In the genomic region with DNA sequence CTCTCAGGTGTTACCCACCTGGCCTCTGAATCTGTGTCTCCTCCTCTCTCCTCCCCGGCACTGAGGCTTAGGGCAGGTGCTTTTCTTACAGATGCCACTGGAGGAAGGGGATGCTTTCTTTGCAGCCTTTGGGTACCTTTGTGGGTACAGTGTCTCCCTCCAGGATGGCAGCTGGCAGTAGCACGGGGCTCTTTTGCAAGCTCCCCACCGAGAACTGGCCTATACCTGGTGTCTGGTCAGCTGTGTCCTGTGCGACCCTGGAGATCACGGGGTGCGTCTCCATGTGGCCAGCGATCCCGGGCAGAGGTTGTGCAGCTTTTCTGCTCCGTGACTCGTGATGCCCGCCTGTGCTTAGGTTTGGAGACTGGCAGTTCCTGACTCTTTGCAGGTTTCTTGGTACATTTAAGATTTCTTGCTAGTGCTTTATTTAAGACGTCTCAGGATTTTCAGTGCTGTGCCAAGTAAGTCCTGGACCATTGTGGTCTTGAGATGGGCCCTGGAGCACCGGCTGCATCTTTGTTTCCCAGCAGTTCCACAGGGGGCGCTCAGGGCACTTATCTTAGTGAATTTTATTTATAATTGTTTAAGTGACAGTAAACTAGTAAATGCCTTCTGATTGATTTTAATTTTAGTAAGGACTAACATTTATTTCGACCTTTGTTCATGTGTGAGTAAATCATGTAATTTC, we compare ENCODE assay signal across 16 cellular contexts.
DNase-seq lines count a peak whose midpoint lies in the region; ATAC-seq and TF ChIP-seq lines count a peak whose summit lies in the region.
"Had no signal": no experiment of that assay in that cellular context is flagged by ENCODE, and none has a peak within 500 bp of the region (broad histone marks: within the 10 kb centered on the region; RNA-seq: fewer than 3 reads in every experiment).

No MANE protein-coding gene starts in this region.

- ATAC-seq in Panc1 = no peak
- ATAC-seq in stimulated activated memory B cell treated with anti-CD40 and anti-IgM and Interleukin-4, amounts not matched to agents 10 μg/mL and 1 μg/mL and 100 μg/mL, for 72 hours = no peak
- ATAC-seq: GM12878; natural killer cell treated with Interleukin-12 subunit alpha and Interleukin-12 subunit beta and Interleukin-15 and Interleukin-18, amount 100 ng/mL, for 72 hours had no signal

- peak; percentile 26 for DNase-seq in activated CD8-positive, alpha-beta memory T cell treated with anti-CD3 and anti-CD28 coated beads, Interleukin-2, amount 50 U/mL, for 48 hours
- no peak for DNase-seq in activated CD8-positive, alpha-beta memory T cell treated with anti-CD3 and anti-CD28 coated beads for 24 hours
- no peak for DNase-seq in Panc1 (ENCODE audit: low read depth, low spot score)
- DNase-seq in fibroblast of mammary gland (ENCODE audit: low read depth) = no peak
- DNase-seq in stimulated activated naive CD4-positive, alpha-beta T cell treated with Interleukin-2 at 50 U/mL for 16 hours (lab: John Stamatoyannopoulos, UW) = no peak
- DNase-seq in suprapubic skin (ENCODE audit: low spot score in 2 of 2) = no peak
- DNase-seq in stimulated activated CD4-positive, alpha-beta T cell treated with anti-CD3 and anti-CD28 coated beads, Interleukin-15, amount 100 ng/mL, for 24 hours = no peak
- DNase-seq: activated CD4-positive, CD25-positive, alpha-beta regulatory T cell treated with anti-CD3 and anti-CD28 coated beads, Interleukin-2, amount 50 U/mL, for 72 hours; activated T-cell treated with anti-CD3 and anti-CD28 coated beads, Interleukin-2, amount 50 U/mL, for 48 hours; DMS 273 treated with DMSO at 0.1 percent for 48 hours; MG63; T-helper 1 cell had no signal

- H3K9me3 ChIP-seq in Panc1 (ENCODE audit: control insufficient read depth, insufficient read depth, low read depth, low read length) (no peaks in the 10 kb centered on the region), suprapubic skin (no peaks in the 10 kb centered on the region)
- H3K9me3 ChIP-seq: MG63, thoracic aorta had no signal

- no peak overlapping the region for H3K27ac ChIP-seq in Panc1 (ENCODE audit: low read length)
- H3K27ac ChIP-seq in suprapubic skin = no peak overlapping the region
- H3K27ac ChIP-seq: thoracic aorta had no signal

- in situ Hi-C loops in Panc1 (cut with HindIII; ENCODE audit: low pct_unique_long_range_greater_than_20kb, low sequenced_read_pairs) = no loop called here

- no TSS peak for BruUV-seq in Panc1 (replicated peaks; lab: Mats Ljungman, UMichigan)

- no peaks in the 10 kb centered on the region for H3K27me3 Mint-ChIP-seq in stimulated activated memory B cell treated with anti-CD40 and anti-IgM and Interleukin-4, amounts not matched to agents 10 μg/mL and 1 μg/mL and 100 μg/mL, for 72 hours
- H3K27me3 Mint-ChIP-seq: natural killer cell treated with Interleukin-12 subunit alpha and Interleukin-12 subunit beta and Interleukin-15 and Interleukin-18, amount 100 ng/mL, for 72 hours had no signal

- peaks cover 45% of the 10 kb centered on the region for H3K4me1 Mint-ChIP-seq in stimulated activated memory B cell treated with anti-CD40 and anti-IgM and Interleukin-4, amounts not matched to agents 10 μg/mL and 1 μg/mL and 100 μg/mL, for 72 hours

- no peak overlapping the region for H3K4me3 Mint-ChIP-seq in stimulated activated memory B cell treated with anti-CD40 and anti-IgM and Interleukin-4, amounts not matched to agents 10 μg/mL and 1 μg/mL and 100 μg/mL, for 72 hours
- H3K4me3 Mint-ChIP-seq: natural killer cell treated with Interleukin-12 subunit alpha and Interleukin-12 subunit beta and Interleukin-15 and Interleukin-18, amount 100 ng/mL, for 72 hours had no signal

- peaks cover 41% of the 10 kb centered on the region for H3K36me3 Mint-ChIP-seq in stimulated activated memory B cell treated with anti-CD40 and anti-IgM and Interleukin-4, amounts not matched to agents 10 μg/mL and 1 μg/mL and 100 μg/mL, for 72 hours

- H3K4me1 ChIP-seq in Panc1 (ENCODE audit: control insufficient read depth, insufficient read depth, low read length) (no peaks in the 10 kb centered on the region), suprapubic skin (peaks cover 13% of the 10 kb centered on the region)

- TF ChIP-seq EP300 in suprapubic skin (IDR thresholded peaks at IDR 0.05) = no peak

- H3K4me3 ChIP-seq in Panc1 (ENCODE audit: low read depth in 2 of 2, low read length in 2 of 2) = no peak overlapping the region
- no peak overlapping the region for H3K4me3 ChIP-seq in fibroblast of mammary gland (ENCODE audit: control insufficient read depth, low read depth, low read length)
- H3K4me3 ChIP-seq in suprapubic skin = no peak overlapping the region
- H3K4me3 ChIP-seq: GM12878, MG63, thoracic aorta had no signal

- H3K27ac Mint-ChIP-seq in stimulated activated memory B cell treated with anti-CD40 and anti-IgM and Interleukin-4, amounts not matched to agents 10 μg/mL and 1 μg/mL and 100 μg/mL, for 72 hours = peak overlapping the region; percentile 86
- H3K27ac Mint-ChIP-seq: natural killer cell treated with Interleukin-12 subunit alpha and Interleukin-12 subunit beta and Interleukin-15 and Interleukin-18, amount 100 ng/mL, for 72 hours had no signal

- CTCF ChIA-PET in Panc1 (lab: Charles Lee) = no interaction called here

- H3K36me3 ChIP-seq in Panc1 (ENCODE audit: control insufficient read depth, insufficient read depth, low read length) = peaks cover 14% of the 10 kb centered on the region
- H3K36me3 ChIP-seq in suprapubic skin = peaks cover 65% of the 10 kb centered on the region

- POLR2A ChIA-PET in Panc1 (lab: Charles Lee) = interaction anchor here (0.6 kb wide), 1 partner anchor 95 kb away, joined by 4 read pairs; no protein-coding TSS in a partner anchor

- no peaks in the 10 kb centered on the region for H3K9me3 Mint-ChIP-seq in stimulated activated memory B cell treated with anti-CD40 and anti-IgM and Interleukin-4, amounts not matched to agents 10 μg/mL and 1 μg/mL and 100 μg/mL, for 72 hours
- H3K9me3 Mint-ChIP-seq: natural killer cell treated with Interleukin-12 subunit alpha and Interleukin-12 subunit beta and Interleukin-15 and Interleukin-18, amount 100 ng/mL, for 72 hours had no signal

- TF ChIP-seq CTCF in Panc1 (IDR thresholded peaks at IDR 0.05) (peak; percentile 79), fibroblast of mammary gland (conservative IDR thresholded peaks at IDR 0.05; ENCODE audit: control insufficient read depth, insufficient read depth, low read depth, low read length) (peak; percentile 30), suprapubic skin (IDR thresholded peaks at IDR 0.05) (no peak)

- intact Hi-C loops in Panc1 (cut with micrococcal nuclease; ENCODE audit: unreplicated experiment) = no loop called here

- WGBS in suprapubic skin = 91% methylated on average over 14 of the region's 15 CpGs

- TF ChIP-seq POLR2A in suprapubic skin (IDR thresholded peaks at IDR 0.05) = no peak

- H3K27me3 ChIP-seq in Panc1 (ENCODE audit: control insufficient read depth, insufficient read depth, low read length) (no peaks in the 10 kb centered on the region), suprapubic skin (no peaks in the 10 kb centered on the region)
- H3K27me3 ChIP-seq: MG63 had no signal

Comparison
In these comparisons a context has a peak if more than half of its experiments do, and no peak if none do; other contexts are left out.
1. CTCF ChIP-seq: peak in Panc1 (single experiment) and fibroblast of mammary gland (single experiment); none in suprapubic skin (0 of 2).